In genomic region chr7:70775570-70776156, GRCh38 we compare ENCODE assay signal across 10 cellular contexts.
DNase-seq lines count a peak whose midpoint lies in the region; ATAC-seq and TF ChIP-seq lines count a peak whose summit lies in the region.
"Had no signal": no experiment of that assay in that cellular context is flagged by ENCODE, and none has a peak within 500 bp of the region (broad histone marks: within the 10 kb centered on the region; RNA-seq: fewer than 3 reads in every experiment).

No MANE protein-coding gene starts in this region.

- H3K4me3 ChIP-seq in neural progenitor cell, result no peak overlapping the region

- H3F3A ChIP-seq in neural progenitor cell (ENCODE audit: low read depth), result peaks cover 36% of the 10 kb centered on the region

- H3K27ac Mint-ChIP-seq in brain, result peak overlapping the region; percentile 5 to 96 (median 71)
- no peak overlapping the region for H3K27ac Mint-ChIP-seq in neural progenitor cell

- H3K9me3 Mint-ChIP-seq in brain, result no peaks in the 10 kb centered on the region
- H3K9me3 Mint-ChIP-seq in neural progenitor cell, result no peaks in the 10 kb centered on the region
- H3K9me3 Mint-ChIP-seq: T-helper 2 cell treated with Interferon-gamma antibody and Interleukin-4, amounts not matched to agents 5 μg/mL and 100 μg/mL, for 36 hours had no signal

- no peak overlapping the region for H3K4me2 ChIP-seq in neural progenitor cell

- no peak overlapping the region for H3K27ac ChIP-seq in neural progenitor cell

- peaks cover 98% of the 10 kb centered on the region for H3K79me2 ChIP-seq in neural progenitor cell (ENCODE audit: low read depth)

- peaks cover 95% of the 10 kb centered on the region for H3K4me1 Mint-ChIP-seq in brain
- peaks cover 4% of the 10 kb centered on the region for H3K4me1 Mint-ChIP-seq in neural progenitor cell

- H3K9me3 ChIP-seq in neural progenitor cell (ENCODE audit: low read depth), result no peaks in the 10 kb centered on the region

- H3K36me3 Mint-ChIP-seq in brain, result peaks cover 90% of the 10 kb centered on the region
- H3K36me3 Mint-ChIP-seq in neural progenitor cell, result peaks cover 67% of the 10 kb centered on the region

- no peak overlapping the region for H3K9ac ChIP-seq in neural progenitor cell

- H3K4me1 ChIP-seq in neural progenitor cell, result peaks cover 29% of the 10 kb centered on the region

- H3K27me3 ChIP-seq in neural progenitor cell, result no peaks in the 10 kb centered on the region

- peak; percentile 60 for ATAC-seq in HG03442 (IDR thresholded peaks at IDR 0.05; ENCODE audit: unreplicated experiment)
- ATAC-seq in GM21737 (IDR thresholded peaks at IDR 0.05; ENCODE audit: unreplicated experiment), result no peak
- ATAC-seq in GM21447 (IDR thresholded peaks at IDR 0.05; ENCODE audit: unreplicated experiment), result no peak

- peak overlapping the region in 2 of 5 experiments; percentile 10 to 21 for H3K4me3 Mint-ChIP-seq in brain
- no peak overlapping the region for H3K4me3 Mint-ChIP-seq in neural progenitor cell
- H3K4me3 Mint-ChIP-seq: T-helper 2 cell treated with Interferon-gamma antibody and Interleukin-4, amounts not matched to agents 5 μg/mL and 100 μg/mL, for 36 hours had no signal

- H3K27me3 Mint-ChIP-seq in brain (peaks cover 7% of the 10 kb centered on the region), neural progenitor cell (ENCODE audit: insufficient read depth, low read depth) (peaks cover 5% of the 10 kb centered on the region)

- TF ChIP-seq CTCF in brain (conservative IDR thresholded peaks at IDR 0.05), result no peak
- TF ChIP-seq CTCF in neural progenitor cell (IDR thresholded peaks at IDR 0.05), result peak; percentile 42

- H4K20me1 ChIP-seq in neural progenitor cell (ENCODE audit: low read depth), result peaks cover 86% of the 10 kb centered on the region

- H3K36me3 ChIP-seq in neural progenitor cell, result peaks cover 49% of the 10 kb centered on the region

- H2AFZ ChIP-seq in neural progenitor cell (replicated peaks), result no peak overlapping the region

- DNase-seq in DMS 273 (lab: John Stamatoyannopoulos, UW; ENCODE audit: unreplicated experiment), result peak; percentile 54
- no peak for DNase-seq in DMS 273 treated with DMSO at 0.1 percent for 48 hours (lab: John Stamatoyannopoulos, UW)
- no peak for DNase-seq in neural progenitor cell (ENCODE audit: low spot score)
- DNase-seq in COLO829 (ENCODE audit: low spot score), result no peak
- DNase-seq: midbrain had no signal
